ENCODE assay signal across 18 cellular contexts in the genomic region with DNA sequence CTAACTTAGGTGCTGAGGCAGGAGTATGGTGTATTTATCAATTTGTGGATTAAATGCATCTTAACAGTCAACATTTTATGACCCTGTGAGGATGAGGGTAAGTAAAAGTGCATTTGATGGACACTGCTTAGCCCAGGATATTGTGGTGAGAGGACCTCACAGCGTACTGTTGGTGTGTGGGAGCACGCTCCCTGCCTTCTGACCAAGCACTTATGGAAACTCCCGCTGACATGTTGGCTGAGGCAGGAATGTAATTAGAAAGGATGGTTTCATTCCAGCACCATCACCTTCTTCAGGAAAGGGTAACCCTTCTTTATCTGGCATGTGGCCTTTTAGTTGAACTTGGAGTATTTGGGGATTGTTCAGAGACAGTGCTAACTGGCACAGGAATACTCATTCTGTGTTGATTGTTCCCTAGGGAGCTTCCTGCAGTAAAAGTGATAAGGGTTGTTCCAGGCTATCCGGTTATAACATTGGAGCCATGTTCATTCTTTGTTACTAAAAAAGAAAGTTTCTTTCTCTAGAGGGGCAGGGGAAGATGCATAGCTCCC.
"Had no signal": no experiment of that assay in that cellular context is flagged by ENCODE, and none has a peak within 500 bp of the region (broad histone marks: within the 10 kb centered on the region; RNA-seq: fewer than 3 reads in every experiment).

No MANE protein-coding gene starts in this region.

- H3K9me3 ChIP-seq: adrenal gland, prostate gland, sigmoid colon, thoracic aorta, upper lobe of right lung had no signal

- H3K27ac ChIP-seq: foreskin keratinocyte, prostate gland, sigmoid colon, thoracic aorta, upper lobe of right lung had no signal

- H3K36me3 ChIP-seq: adrenal gland, prostate gland, sigmoid colon, thoracic aorta, upper lobe of right lung had no signal

- H3K27me3 ChIP-seq: adrenal gland, foreskin keratinocyte, sigmoid colon, upper lobe of right lung had no signal

- DNase-seq: activated CD4-positive, alpha-beta T cell treated with anti-CD3 and anti-CD28 coated beads for 4 hours; activated CD8-positive, alpha-beta memory T cell treated with anti-CD3 and anti-CD28 coated beads, Interleukin-2, amount 50 U/mL, for 4 hours; activated CD8-positive, alpha-beta T cell treated with anti-CD3 and anti-CD28 coated beads, Interleukin-2, amount 10 ng/mL, durations not matched to agents 7 days and 5 days; activated effector memory CD4-positive, alpha-beta T cell treated with anti-CD3 and anti-CD28 coated beads, Interleukin-2, amount 50 U/mL, for 16 hours; activated T-cell treated with anti-CD3 and anti-CD28 coated beads, Interleukin-2, amount 50 U/mL, for 48 hours; adrenal gland; cortex of kidney; effector CD8-positive, alpha-beta T cell; foreskin keratinocyte; head of caudate nucleus; immature natural killer cell; naive thymus-derived CD8-positive, alpha-beta T cell; sigmoid colon; stimulated activated CD4-positive, alpha-beta T cell treated with anti-CD3 and anti-CD28 coated beads, Interleukin-1b, Interleukin-23, amount 100 ng/mL, for 48 hours; T-helper 2 cell; upper lobe of right lung had no signal

- H3K4me1 ChIP-seq: foreskin keratinocyte, prostate gland had no signal

- H3K4me3 ChIP-seq: adrenal gland, prostate gland, sigmoid colon, thoracic aorta, upper lobe of right lung had no signal

- ATAC-seq: activated CD8-positive, alpha-beta T cell treated with anti-CD3 and anti-CD28 coated beads, Interleukin-2, amount 10 ng/mL, durations not matched to agents 7 days and 5 days; foreskin keratinocyte; naive thymus-derived CD8-positive, alpha-beta T cell; upper lobe of right lung had no signal
